In the genomic region with DNA sequence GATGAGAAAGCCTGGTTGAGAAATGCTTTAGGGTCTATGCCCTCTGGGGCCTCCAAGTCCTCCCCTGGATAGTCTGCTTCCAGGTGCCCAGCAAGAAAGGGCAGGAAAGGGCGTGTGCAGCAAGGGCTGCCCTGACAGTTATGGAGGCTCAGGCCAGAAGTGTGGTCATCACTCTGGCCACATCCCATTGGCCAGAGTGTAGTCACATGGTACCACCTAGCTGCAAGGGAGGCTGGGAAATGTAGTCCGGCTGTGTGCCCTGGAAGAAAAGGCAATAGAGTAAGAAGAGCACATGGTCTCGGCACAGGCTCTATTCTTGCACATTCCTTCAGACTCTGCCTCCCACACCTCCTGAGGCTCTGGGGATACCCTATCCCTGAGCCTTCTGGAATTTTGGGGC, we compare ENCODE assay signal across 10 cellular contexts. TPM values are rescaled to one million over a fixed set of nuclear protein-coding genes. Genes with fewer than 3 reads are reported as not detected.
DNase-seq lines count a peak whose midpoint lies in the region; ATAC-seq and TF ChIP-seq lines count a peak whose summit lies in the region.
"Had no signal": no experiment of that assay in that cellular context is flagged by ENCODE, and none has a peak within 500 bp of the region (broad histone marks: within the 10 kb centered on the region; RNA-seq: fewer than 3 reads in every experiment).

No MANE protein-coding gene starts in this region.

- no peaks in the 10 kb centered on the region for H3K27me3 ChIP-seq in left lung

- H3K4me1 ChIP-seq in left lung, result peaks cover 15 to 42% of the 10 kb centered on the region in 2 donors

- peak; percentile 69 for DNase-seq in NCI-H82 (lab: John Stamatoyannopoulos, UW)
- DNase-seq in NCI-H82 treated with DMSO at 0.1 percent for 48 hours (lab: John Stamatoyannopoulos, UW; ENCODE audit: unreplicated experiment), result no peak
- peak; percentile 68 for DNase-seq in WTC11 (ENCODE audit: low spot score)
- no peak for DNase-seq in memory B cell (ENCODE audit: low spot score in 2 of 2)
- DNase-seq in kidney glomerular epithelial cell (lab: John Stamatoyannopoulos, UW), result no peak
- DNase-seq in left lung, result no peak

- no peak for TF ChIP-seq CTCF in WTC11 (IDR thresholded peaks at IDR 0.05)
- TF ChIP-seq CTCF in left lung (IDR thresholded peaks at IDR 0.05), result no peak

- H3K4me3 Mint-ChIP-seq in WTC11 (no peak overlapping the region), memory B cell (no peak overlapping the region)
- H3K4me3 Mint-ChIP-seq: CD4-positive, CD25-positive, alpha-beta regulatory T cell had no signal

- ATAC-seq in HG03280 (IDR thresholded peaks at IDR 0.05; ENCODE audit: unreplicated experiment) (peak; percentile 36), WTC11 (peak; percentile 50), memory B cell (ENCODE audit: low read depth) (no peak), GM19452 (IDR thresholded peaks at IDR 0.05; ENCODE audit: unreplicated experiment) (no peak), left lung (no peak)

- CTCF ChIA-PET in WTC11 (lab: Charles Lee), result interaction anchor here (1.0 to 5.8 kb wide), 4 partner anchors 12 to 249 kb away, joined by 3 to 104 read pairs (median 3); no protein-coding TSS in a partner anchor

- no peak overlapping the region for H3K4me3 ChIP-seq in left lung
- H3K4me3 ChIP-seq: PC-9 had no signal

- H3K4me1 Mint-ChIP-seq in WTC11, result peaks cover 9% of the 10 kb centered on the region
- peaks cover 53% of the 10 kb centered on the region for H3K4me1 Mint-ChIP-seq in memory B cell

- H3K27me3 Mint-ChIP-seq in WTC11 (ENCODE audit: low read depth) (no peaks in the 10 kb centered on the region), memory B cell (no peaks in the 10 kb centered on the region)
- H3K27me3 Mint-ChIP-seq: CD4-positive, CD25-positive, alpha-beta regulatory T cell had no signal

- H3K27ac ChIP-seq in left lung, result no peak overlapping the region
- H3K27ac ChIP-seq: PC-9 had no signal

- H3K36me3 Mint-ChIP-seq in WTC11, result no peaks in the 10 kb centered on the region
- peaks cover 7% of the 10 kb centered on the region for H3K36me3 Mint-ChIP-seq in memory B cell
- H3K36me3 Mint-ChIP-seq: CD4-positive, CD25-positive, alpha-beta regulatory T cell had no signal

- H3K27ac Mint-ChIP-seq in WTC11 (no peak overlapping the region), memory B cell (peak overlapping the region; percentile 97)

- H3K9me3 Mint-ChIP-seq in WTC11, result peaks cover 11% of the 10 kb centered on the region
- H3K9me3 Mint-ChIP-seq in memory B cell, result peaks cover 3% of the 10 kb centered on the region
- H3K9me3 Mint-ChIP-seq: CD4-positive, CD25-positive, alpha-beta regulatory T cell had no signal

- intact Hi-C loops in left lung (cut with DNase I), result no loop called here

- no peaks in the 10 kb centered on the region for H3K9me3 ChIP-seq in left lung

- H3K36me3 ChIP-seq in left lung, result peaks cover 0 to 21% of the 10 kb centered on the region in 2 donors

- POLR2A ChIA-PET in WTC11 (lab: Charles Lee), result interaction anchor here (0.8 kb wide), 1 partner anchor 9 kb away, joined by 3 read pairs; no protein-coding TSS in a partner anchor

TF ChIP-seq in WTC11, 78 proteins besides CTCF, POLR2A, EP300 and RAD21 (continues in another document):
- TF ChIP-seq ZNF219 (CRISPR knock-in tag; IDR thresholded peaks at IDR 0.05; ENCODE audit: borderline replicate concordance) (no peak), PRRX2 (CRISPR knock-in tag; IDR thresholded peaks at IDR 0.05) (no peak), GTF2I (CRISPR knock-in tag; conservative IDR thresholded peaks at IDR 0.05) (no peak), HMGA2 (CRISPR knock-in tag; IDR thresholded peaks at IDR 0.05) (no peak), MAX (CRISPR knock-in tag; IDR thresholded peaks at IDR 0.05) (peak; percentile 30; the same call in 1 of the 2 replicates), FOXJ3 (CRISPR knock-in tag; IDR thresholded peaks at IDR 0.05; ENCODE audit: borderline replicate concordance) (no peak), E2F1 (CRISPR knock-in tag; IDR thresholded peaks at IDR 0.05) (no peak), JUN (CRISPR knock-in tag; IDR thresholded peaks at IDR 0.05) (no peak), STAT6 (CRISPR knock-in tag; conservative IDR thresholded peaks at IDR 0.05; ENCODE audit: low read depth) (no peak)
- TF ChIP-seq, protein P1, sequence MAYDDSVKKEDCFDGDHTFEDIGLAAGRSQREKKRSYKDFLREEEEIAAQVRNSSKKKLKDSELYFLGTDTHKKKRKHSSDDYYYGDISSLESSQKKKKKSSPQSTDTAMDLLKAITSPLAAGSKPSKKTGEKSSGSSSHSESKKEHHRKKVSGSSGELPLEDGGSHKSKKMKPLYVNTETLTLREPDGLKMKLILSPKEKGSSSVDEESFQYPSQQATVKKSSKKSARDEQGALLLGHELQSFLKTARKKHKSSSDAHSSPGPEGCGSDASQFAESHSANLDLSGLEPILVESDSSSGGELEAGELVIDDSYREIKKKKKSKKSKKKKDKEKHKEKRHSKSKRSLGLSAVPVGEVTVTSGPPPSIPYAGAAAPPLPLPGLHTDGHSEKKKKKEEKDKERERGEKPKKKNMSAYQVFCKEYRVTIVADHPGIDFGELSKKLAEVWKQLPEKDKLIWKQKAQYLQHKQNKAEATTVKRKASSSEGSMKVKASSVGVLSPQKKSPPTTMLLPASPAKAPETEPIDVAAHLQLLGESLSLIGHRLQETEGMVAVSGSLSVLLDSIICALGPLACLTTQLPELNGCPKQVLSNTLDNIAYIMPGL (CRISPR knock-in tag; IDR thresholded peaks at IDR 0.05), result no peak
- TF ChIP-seq, protein P2, sequence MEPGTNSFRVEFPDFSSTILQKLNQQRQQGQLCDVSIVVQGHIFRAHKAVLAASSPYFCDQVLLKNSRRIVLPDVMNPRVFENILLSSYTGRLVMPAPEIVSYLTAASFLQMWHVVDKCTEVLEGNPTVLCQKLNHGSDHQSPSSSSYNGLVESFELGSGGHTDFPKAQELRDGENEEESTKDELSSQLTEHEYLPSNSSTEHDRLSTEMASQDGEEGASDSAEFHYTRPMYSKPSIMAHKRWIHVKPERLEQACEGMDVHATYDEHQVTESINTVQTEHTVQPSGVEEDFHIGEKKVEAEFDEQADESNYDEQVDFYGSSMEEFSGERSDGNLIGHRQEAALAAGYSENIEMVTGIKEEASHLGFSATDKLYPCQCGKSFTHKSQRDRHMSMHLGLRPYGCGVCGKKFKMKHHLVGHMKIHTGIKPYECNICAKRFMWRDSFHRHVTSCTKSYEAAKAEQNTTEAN (CRISPR knock-in tag; IDR thresholded peaks at IDR 0.05), result no peak
- TF ChIP-seq, protein P3, sequence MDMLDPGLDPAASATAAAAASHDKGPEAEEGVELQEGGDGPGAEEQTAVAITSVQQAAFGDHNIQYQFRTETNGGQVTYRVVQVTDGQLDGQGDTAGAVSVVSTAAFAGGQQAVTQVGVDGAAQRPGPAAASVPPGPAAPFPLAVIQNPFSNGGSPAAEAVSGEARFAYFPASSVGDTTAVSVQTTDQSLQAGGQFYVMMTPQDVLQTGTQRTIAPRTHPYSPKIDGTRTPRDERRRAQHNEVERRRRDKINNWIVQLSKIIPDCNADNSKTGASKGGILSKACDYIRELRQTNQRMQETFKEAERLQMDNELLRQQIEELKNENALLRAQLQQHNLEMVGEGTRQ (CRISPR knock-in tag; IDR thresholded peaks at IDR 0.05), result peak; percentile 95

RNA-seq across cellular contexts. Expression of gene ODC1, which starts 35.7 kb away (rescaled TPM):
- total RNA-seq in WTC11 (2021), result 42.3 to 46.6 TPM (median 42.8 TPM) in 3 replicates
- total RNA-seq in left lung, result 10 to 100 TPM; 55.0 to 98.4 TPM

Comparison
In these comparisons a context has a peak if more than half of its experiments do, and no peak if none do; other contexts are left out.
1. DNase-seq: peak in NCI-H82 (single experiment) and WTC11 (single experiment); none in NCI-H82 treated with DMSO at 0.1 percent for 48 hours (single experiment), memory B cell (0 of 2), kidney glomerular epithelial cell (single experiment) and left lung (0 of 2).
2. ATAC-seq: peak in HG03280 (single experiment) and WTC11 (single experiment); none in memory B cell (single experiment), GM19452 (single experiment) and left lung (single experiment).